10 cellular contexts compared by ENCODE assay signal in genomic region chr14:93903342-93904184, GRCh38. TPM values are rescaled to one million over a fixed set of nuclear protein-coding genes. Genes with fewer than 3 reads are reported as not detected.
DNase-seq lines count a peak whose midpoint lies in the region; ATAC-seq, FAIRE-seq and TF ChIP-seq lines count a peak whose summit lies in the region.
"Had no signal": no experiment of that assay in that cellular context is flagged by ENCODE, and none has a peak within 500 bp of the region (broad histone marks: within the 10 kb centered on the region; RNA-seq: fewer than 3 reads in every experiment).

No MANE protein-coding gene starts in this region.

- peak; percentile 51 for TF ChIP-seq CTCF in C4-2B (conservative IDR thresholded peaks at IDR 0.05)
- peak; percentile 30 to 67 (median 61); a peak in 5 of 6 replicates for TF ChIP-seq CTCF in HCT116 (IDR thresholded peaks at IDR 0.05 in 2 of 3, conservative IDR thresholded peaks at IDR 0.05 in 1 of 3; ENCODE audit: borderline replicate concordance in 1 of 3, insufficient read depth in 1 of 3, low read depth in 2 of 3, low read length in 2 of 3)
- 0 out of 2 replicates have a peak, but pooled peaks have one; percentile 20 for TF ChIP-seq CTCF in WI38 (IDR thresholded peaks at IDR 0.05; ENCODE audit: low read depth, low read length)
- TF ChIP-seq CTCF in kidney (IDR thresholded peaks at IDR 0.05; ENCODE audit: borderline replicate concordance, extremely low read depth, insufficient read depth), result peak; percentile 30

- DNase-seq in HCT116 (ENCODE audit: low read depth, low spot score) (peak; percentile 15), kidney (peak; percentile 68), dedifferentiated amniotic fluid mesenchymal stem cell (ENCODE audit: extremely low spot score) (no peak), urothelium cell line (ENCODE audit: low spot score) (no peak)
- DNase-seq: mesenchymal stem cell, NCI-H2029 had no signal

- no peak for TF ChIP-seq POLR2A in HCT116 (IDR thresholded peaks at IDR 0.05; ENCODE audit: borderline replicate concordance, extremely low read depth, insufficient read depth, insufficient read length)

- H3K79me2 ChIP-seq in HCT116 (ENCODE audit: insufficient read depth, low read length), result no peaks in the 10 kb centered on the region

- POLR2A ChIA-PET in HCT116 (lab: Charles Lee), result no interaction called here

- H3K9me3 ChIP-seq in HCT116 (ENCODE audit: control insufficient read depth in 1 of 2, insufficient read depth in 1 of 2, low read depth in 1 of 2, low read length in 2 of 2) (no peaks in the 10 kb centered on the region), kidney (ENCODE audit: control insufficient read depth in 1 of 2, low read length in 2 of 2) (no peaks in the 10 kb centered on the region)

- CTCF ChIA-PET in HCT116 (lab: Charles Lee), result interaction anchor here (0.6 to 7.3 kb wide), 5 partner anchors 8 to 257 kb away, joined by 3 to 75 read pairs (median 8); no protein-coding TSS in a partner anchor

- no peaks in the 10 kb centered on the region for H4K20me1 ChIP-seq in HCT116 (ENCODE audit: insufficient read depth)

- FAIRE-seq in kidney (lab: Jason Lieb, UNC) (no peak), urothelium cell line (lab: Jason Lieb, UNC) (no peak)

- no peak overlapping the region for H3K27ac ChIP-seq in C4-2B
- no peak overlapping the region for H3K27ac ChIP-seq in HCT116 (ENCODE audit: low read depth, low read length)
- no peak overlapping the region for H3K27ac ChIP-seq in kidney (ENCODE audit: low read depth in 2 of 2, low read length in 2 of 2)

- no peaks in the 10 kb centered on the region for H3K36me3 ChIP-seq in HCT116 (ENCODE audit: control insufficient read depth in 1 of 2, insufficient read depth in 2 of 2, low read length in 2 of 2)
- no peaks in the 10 kb centered on the region for H3K36me3 ChIP-seq in kidney (ENCODE audit: control insufficient read depth in 1 of 2, insufficient read depth in 2 of 2, low read length in 2 of 2)

- intact Hi-C loops in HCT116 (cut with micrococcal nuclease), result loop anchor here (10.0 kb wide), 1 partner anchor 949 kb away; no protein-coding TSS in a partner anchor
- intact Hi-C loops in kidney (cut with DNase I), result loop anchor here (10.0 kb wide), 1 partner anchor 249 kb away; no protein-coding TSS in a partner anchor

- H3K9ac ChIP-seq in HCT116 (ENCODE audit: low read length) (no peak overlapping the region), kidney (ENCODE audit: low read length in 2 of 2) (no peak overlapping the region)

- TF ChIP-seq RAD21 in HCT116 (IDR thresholded peaks at IDR 0.05; ENCODE audit: low read depth), result peak; percentile 66

- no peak overlapping the region for H3K4me2 ChIP-seq in HCT116 (ENCODE audit: low read length)

- RAD21 ChIA-PET in HCT116 (lab: Charles Lee; ENCODE audit: low non-redundant PET in 1 of 2, low total read pairs in 2 of 2, uncharacterized antibody in 2 of 2, unreplicated experiment in 2 of 2), result interaction anchor here (0.7 to 1.5 kb wide), 3 partner anchors 179 to 255 kb away, joined by 3 to 4 read pairs (median 4); no protein-coding TSS in a partner anchor

- no peak overlapping the region for H2AFZ ChIP-seq in HCT116 (ENCODE audit: low read depth, low read length, poor library complexity, severe bottlenecking)

- H3K4me3 ChIP-seq in HCT116 (replicated peaks in 1 of 2; ENCODE audit: low read depth in 1 of 2, low read length in 2 of 2) (no peak overlapping the region), WI38 (ENCODE audit: low read depth, low read length) (no peak overlapping the region), kidney (ENCODE audit: low read length in 2 of 2) (no peak overlapping the region)

- no TSS peak for BruUV-seq in HCT116 (replicated peaks; lab: Mats Ljungman, UMichigan)

- H3K9me2 ChIP-seq in HCT116 (ENCODE audit: insufficient read depth), result no peaks in the 10 kb centered on the region

- peak; percentile 69 for ATAC-seq in HCT116
- no peak for ATAC-seq in HG02759 (IDR thresholded peaks at IDR 0.05; ENCODE audit: unreplicated experiment)
- no peak for ATAC-seq in GM18520 (IDR thresholded peaks at IDR 0.05; ENCODE audit: unreplicated experiment)

- peaks cover 3 to 7% of the 10 kb centered on the region in 2 experiments; a peak in 3 of 4 replicates for H3K4me1 ChIP-seq in HCT116 (ENCODE audit: control insufficient read depth in 1 of 2, insufficient read depth in 2 of 2, low read length in 2 of 2)
- H3K4me1 ChIP-seq in kidney (ENCODE audit: control insufficient read depth in 1 of 2, insufficient read depth in 1 of 2, low read depth in 1 of 2, low read length in 2 of 2), result peaks cover 0 to 3% of the 10 kb centered on the region in 2 donors

- no peaks in the 10 kb centered on the region for H3K27me3 ChIP-seq in HCT116 (ENCODE audit: insufficient read depth, low read length)

TF ChIP-seq in HCT116, 20 proteins besides CTCF, POLR2A, EP300 and RAD21:
- no peak for TF ChIP-seq POLR2AphosphoS5 (IDR thresholded peaks at IDR 0.05; ENCODE audit: low read depth, low read length)

RNA-seq across cellular contexts. Expression of gene FAM181A, which starts 23.6 kb away (rescaled TPM):
- total RNA-seq in HCT116 (2021; ENCODE audit: unreplicated experiment) (not detected), kidney (not detected)
- polyA plus RNA-seq in HCT116 (2012), result not detected in 2 replicates
- not detected for polyA plus RNA-seq in kidney (ENCODE audit: insufficient read depth, low read depth, low replicate concordance)

Comparison
In these comparisons a context has a peak if more than half of its experiments do, and no peak if none do; other contexts are left out.
1. DNase-seq: peak in HCT116 (single experiment) and kidney (single experiment); none in dedifferentiated amniotic fluid mesenchymal stem cell (single experiment) and urothelium cell line (single experiment).
2. Peak in every context shown above with its lines, with median percentiles within 50 percentile points of each other: CTCF ChIP-seq.